8 cellular contexts compared by ENCODE assay signal in genomic region chrX:38879631-38880220, GRCh38.
DNase-seq lines count a peak whose midpoint lies in the region; ATAC-seq, FAIRE-seq and TF ChIP-seq lines count a peak whose summit lies in the region.

No MANE protein-coding gene starts in this region.

- intact Hi-C loops in ascending aorta (cut with DNase I) = no loop called here

- H3K9me3 ChIP-seq in ascending aorta = peaks cover 0 to 6% of the 10 kb centered on the region in 2 donors

- no peaks in the 10 kb centered on the region for H3K36me3 Mint-ChIP-seq in HFFc6 (ENCODE audit: low read depth)
- no peaks in the 10 kb centered on the region for H3K36me3 Mint-ChIP-seq in effector memory CD8-positive, alpha-beta T cell (ENCODE audit: insufficient read depth)

- ATAC-seq in GM18498 (IDR thresholded peaks at IDR 0.05; ENCODE audit: unreplicated experiment) = peak; percentile 71
- ATAC-seq in effector memory CD8-positive, alpha-beta T cell (replicated peaks) = peak; percentile 40
- no peak for ATAC-seq in GM19023 (IDR thresholded peaks at IDR 0.05; ENCODE audit: unreplicated experiment)

- no peaks in the 10 kb centered on the region for H3K27me3 Mint-ChIP-seq in HFFc6 (ENCODE audit: insufficient read depth)
- H3K27me3 Mint-ChIP-seq in effector memory CD8-positive, alpha-beta T cell = no peaks in the 10 kb centered on the region

- TF ChIP-seq CTCF in HFFc6 (IDR thresholded peaks at IDR 0.05) (no peak), ascending aorta (IDR thresholded peaks at IDR 0.05) (no peak)

- H3K27me3 ChIP-seq in ascending aorta = no peaks in the 10 kb centered on the region

- peaks cover 33% of the 10 kb centered on the region for H3K4me1 Mint-ChIP-seq in HFFc6 (ENCODE audit: low read depth)
- peaks cover 7 to 8% of the 10 kb centered on the region in 2 donors for H3K4me1 Mint-ChIP-seq in effector memory CD8-positive, alpha-beta T cell (ENCODE audit: low read depth in 2 of 2)

- no peaks in the 10 kb centered on the region for H3K4me1 ChIP-seq in ascending aorta

- H3K4me3 ChIP-seq in ascending aorta = no peak overlapping the region

- H3K27ac Mint-ChIP-seq in HFFc6 = peak overlapping the region; percentile 73
- H3K27ac Mint-ChIP-seq in effector memory CD8-positive, alpha-beta T cell = no peak overlapping the region

- H3K36me3 ChIP-seq in ascending aorta = no peaks in the 10 kb centered on the region

- H3K27ac ChIP-seq in ascending aorta = no peak overlapping the region

- DNase-seq in HFFc6 (no peak), NCI-H1092 (lab: John Stamatoyannopoulos, UW) (peak; percentile 9), HTR-8/SVneo (ENCODE audit: insufficient read length, low spot score) (no peak), ascending aorta (ENCODE audit: low spot score in 2 of 2) (no peak), KG1 (lab: John Stamatoyannopoulos, UW) (no peak)
- DNase-seq in effector memory CD8-positive, alpha-beta T cell = no peak

- no peak for FAIRE-seq in HTR-8/SVneo (lab: Jason Lieb, UNC)

- no peaks in the 10 kb centered on the region for H3K9me3 Mint-ChIP-seq in HFFc6
- no peaks in the 10 kb centered on the region for H3K9me3 Mint-ChIP-seq in effector memory CD8-positive, alpha-beta T cell

- H3K4me3 Mint-ChIP-seq in HFFc6 = no peak overlapping the region
- H3K4me3 Mint-ChIP-seq in effector memory CD8-positive, alpha-beta T cell = peak overlapping the region in 1 of 2 donors; percentile 21
